Comparison of ENCODE assay signal across 17 cellular contexts in the genomic region with DNA sequence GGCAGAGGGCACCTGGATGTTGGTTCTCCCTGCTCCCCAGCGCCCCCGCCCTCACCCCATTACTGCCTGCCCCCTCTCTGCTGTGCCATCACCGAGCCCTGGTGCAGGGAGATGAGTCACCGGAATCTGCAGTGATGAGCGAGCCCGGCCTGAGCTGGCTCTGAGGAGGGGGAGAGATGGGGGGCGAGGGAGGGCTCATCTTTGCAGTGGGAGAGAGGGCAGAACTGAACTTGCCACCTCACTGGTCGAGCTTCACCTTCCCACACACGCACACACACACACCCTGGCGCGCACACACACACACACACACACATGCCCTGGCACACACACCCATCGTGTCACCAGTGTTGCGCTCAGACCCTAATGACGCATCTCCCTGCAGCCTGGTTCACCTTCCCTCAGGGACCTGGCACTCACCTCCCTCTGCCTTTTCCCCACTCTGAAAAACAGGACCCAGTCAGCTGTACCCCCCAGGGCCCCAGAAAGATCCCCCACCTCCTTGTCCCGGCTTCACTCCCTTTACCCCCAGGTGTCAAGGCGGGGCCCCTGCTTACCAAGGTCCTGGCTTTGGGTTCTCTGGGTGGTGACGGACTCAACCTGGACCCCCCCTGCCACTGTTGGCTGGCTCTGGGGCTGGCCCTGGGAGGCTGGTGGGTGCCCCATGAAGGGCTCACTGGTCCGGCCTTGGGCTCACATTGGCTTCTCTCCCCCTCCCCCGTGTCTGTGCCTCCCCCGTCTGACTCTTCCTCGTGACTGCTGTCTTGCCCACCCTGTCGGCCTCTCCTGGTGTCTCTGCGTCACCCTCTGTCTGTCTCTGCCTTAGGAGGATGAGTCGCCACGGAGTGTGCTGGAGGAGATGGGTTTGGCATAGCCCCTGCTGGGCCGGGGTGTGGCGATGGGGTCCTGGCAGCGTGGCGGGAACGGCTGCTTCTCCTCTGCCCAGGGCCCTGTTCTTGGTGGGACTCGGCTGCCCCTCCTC. TPM values are rescaled to one million over a fixed set of nuclear protein-coding genes. Genes with fewer than 3 reads are reported as not detected.
A peak's percentile ranks its signal among the peaks of the same experiment; 100 is the strongest.
DNase-seq lines count a peak whose midpoint lies in the region; ATAC-seq, FAIRE-seq and TF ChIP-seq lines count a peak whose summit lies in the region.
"Had no signal": no experiment of that assay in that cellular context is flagged by ENCODE, and none has a peak within 500 bp of the region (broad histone marks: within the 10 kb centered on the region; RNA-seq: fewer than 3 reads in every experiment).

No MANE protein-coding gene starts in this region.

- DNase-seq in Daoy (ENCODE audit: low read depth) (peak; percentile 86), astrocyte (ENCODE audit: low read depth) (no peak), kidney tubule cell (ENCODE audit: low spot score) (peak; percentile 74), sigmoid colon (no peak)
- DNase-seq: activated CD8-positive, alpha-beta memory T cell treated with anti-CD3 and anti-CD28 coated beads, Interleukin-2, amount 50 U/mL, for 4 hours; activated naive CD4-positive, alpha-beta T cell treated with Interleukin-2 at 50 U/mL for 16 hours; C1 segment of cervical spinal cord; DMS79; left cardiac atrium; psoas muscle had no signal

- TF ChIP-seq EP300 in sigmoid colon (IDR thresholded peaks at IDR 0.05) (no peak), gastroesophageal sphincter (IDR thresholded peaks at IDR 0.05) (no peak)

- H3K9ac ChIP-seq in HUES6 (ENCODE audit: low read length) (peak overlapping the region; percentile 6), astrocyte (ENCODE audit: low read length) (no peak overlapping the region)

- H3K4me1 Mint-ChIP-seq in astrocyte (ENCODE audit: low read depth, unreplicated experiment) = peaks cover 28% of the 10 kb centered on the region
- peaks cover 7% of the 10 kb centered on the region for H3K4me1 Mint-ChIP-seq in activated T-helper 17 cell treated with anti-CD3 and anti-CD28 coated beads, Interleukin-2, amount 50 U/mL, for 72 hours

- peaks cover 64% of the 10 kb centered on the region for H4K20me1 ChIP-seq in astrocyte (ENCODE audit: insufficient read depth, low read length)

- intact Hi-C loops in sigmoid colon (cut with DNase I) = loop anchor here (10.0 kb wide), 1 partner anchor 265 kb away; a partner anchor contains a TSS

- FAIRE-seq in astrocyte (lab: Jason Lieb, UNC) = no peak

- H3K9me3 ChIP-seq in HUES6 (ENCODE audit: control insufficient read depth, insufficient read depth, low read depth, low read length) (no peaks in the 10 kb centered on the region), astrocyte (ENCODE audit: insufficient read depth, low read depth, low read length) (no peaks in the 10 kb centered on the region), sigmoid colon (no peaks in the 10 kb centered on the region), gastroesophageal sphincter (no peaks in the 10 kb centered on the region)
- H3K9me3 ChIP-seq: psoas muscle, suprapubic skin had no signal

- H3K36me3 ChIP-seq in HUES6 (ENCODE audit: control insufficient read depth, insufficient read depth, low read length) = peaks cover 19% of the 10 kb centered on the region
- peaks cover 11% of the 10 kb centered on the region for H3K36me3 ChIP-seq in astrocyte (ENCODE audit: insufficient read depth, low read length)
- H3K36me3 ChIP-seq in sigmoid colon = peaks cover 5 to 48% (median 17%) of the 10 kb centered on the region in 4 donors
- H3K36me3 ChIP-seq in gastroesophageal sphincter = peaks cover 0 to 54% of the 10 kb centered on the region in 2 donors

- WGBS in sigmoid colon, 2 donors = 81 to 83% methylated on average over 31 of the region's 31 CpGs
- WGBS in gastroesophageal sphincter (ENCODE audit: low coverage in 1 of 2), 2 donors = 71 to 73% methylated on average over 12 to 14 of the region's 31 CpGs

- TF ChIP-seq POLR2A in sigmoid colon (IDR thresholded peaks at IDR 0.05) (no peak), gastroesophageal sphincter (IDR thresholded peaks at IDR 0.05) (no peak)

- H3K36me3 Mint-ChIP-seq in astrocyte (ENCODE audit: low read depth, unreplicated experiment) = peaks cover 8% of the 10 kb centered on the region
- peaks cover 64% of the 10 kb centered on the region for H3K36me3 Mint-ChIP-seq in activated T-helper 17 cell treated with anti-CD3 and anti-CD28 coated beads, Interleukin-2, amount 50 U/mL, for 72 hours (ENCODE audit: low read depth)

- H3K27me3 Mint-ChIP-seq in astrocyte (ENCODE audit: low read depth, unreplicated experiment) = no peaks in the 10 kb centered on the region
- peaks cover 5% of the 10 kb centered on the region for H3K27me3 Mint-ChIP-seq in activated T-helper 17 cell treated with anti-CD3 and anti-CD28 coated beads, Interleukin-2, amount 50 U/mL, for 72 hours

- no peak for ATAC-seq in gastroesophageal sphincter
- no peak for ATAC-seq in activated T-helper 17 cell treated with anti-CD3 and anti-CD28 coated beads, Interleukin-2, amount 50 U/mL, for 72 hours (replicated peaks)
- ATAC-seq in HG02884 (IDR thresholded peaks at IDR 0.05; ENCODE audit: unreplicated experiment) = no peak
- ATAC-seq: left cardiac atrium, psoas muscle had no signal

- H3K79me2 ChIP-seq in astrocyte (ENCODE audit: insufficient read depth, low read length) = peaks cover 19% of the 10 kb centered on the region

- no peak overlapping the region for H3K4me2 ChIP-seq in astrocyte (ENCODE audit: low read length)

- peak overlapping the region; percentile 34 for H3K27ac Mint-ChIP-seq in astrocyte (ENCODE audit: unreplicated experiment)
- no peak overlapping the region for H3K27ac Mint-ChIP-seq in activated T-helper 17 cell treated with anti-CD3 and anti-CD28 coated beads, Interleukin-2, amount 50 U/mL, for 72 hours

- no peak overlapping the region for H2AFZ ChIP-seq in astrocyte (ENCODE audit: low read depth, low read length)

- H3K4me3 ChIP-seq in HUES6 (ENCODE audit: low read depth, low read length) = no peak overlapping the region
- no peak overlapping the region for H3K4me3 ChIP-seq in astrocyte (ENCODE audit: insufficient read depth, low read depth, low read length)
- H3K4me3 ChIP-seq in sigmoid colon = no peak overlapping the region
- H3K4me3 ChIP-seq in gastroesophageal sphincter = no peak overlapping the region
- H3K4me3 ChIP-seq: psoas muscle, suprapubic skin had no signal

- H3K27me3 ChIP-seq in HUES6 (ENCODE audit: control insufficient read depth, insufficient read depth, low read length) (peaks cover 18% of the 10 kb centered on the region), astrocyte (ENCODE audit: insufficient read depth, low read length) (peaks cover 6% of the 10 kb centered on the region), sigmoid colon (peaks cover 28 to 49% (median 39%) of the 10 kb centered on the region in 3 donors), gastroesophageal sphincter (peaks cover 65% of the 10 kb centered on the region)

- H3K27ac ChIP-seq in HUES6 (ENCODE audit: low read depth, low read length) = no peak overlapping the region
- H3K27ac ChIP-seq in astrocyte (ENCODE audit: low read depth, low read length) = no peak overlapping the region
- no peak overlapping the region for H3K27ac ChIP-seq in sigmoid colon
- no peak overlapping the region for H3K27ac ChIP-seq in gastroesophageal sphincter
- H3K27ac ChIP-seq: psoas muscle, suprapubic skin had no signal

- H3K4me1 ChIP-seq in HUES6 (ENCODE audit: control insufficient read depth, insufficient read depth, low read length) = peaks cover 62% of the 10 kb centered on the region
- peaks cover 36% of the 10 kb centered on the region for H3K4me1 ChIP-seq in astrocyte (ENCODE audit: insufficient read depth, low read length)
- peaks cover 0 to 35% (median 33%) of the 10 kb centered on the region in 4 donors for H3K4me1 ChIP-seq in sigmoid colon
- H3K4me1 ChIP-seq in gastroesophageal sphincter = peaks cover 2 to 38% (median 28%) of the 10 kb centered on the region in 3 donors

- no peak for TF ChIP-seq CTCF in astrocyte (IDR thresholded peaks at IDR 0.05; ENCODE audit: insufficient read depth, low read depth, low read length)
- TF ChIP-seq CTCF in sigmoid colon (IDR thresholded peaks at IDR 0.05) = no peak
- TF ChIP-seq CTCF in gastroesophageal sphincter (IDR thresholded peaks at IDR 0.05) = no peak

- no peak overlapping the region for H3K4me3 Mint-ChIP-seq in astrocyte (ENCODE audit: unreplicated experiment)
- no peak overlapping the region for H3K4me3 Mint-ChIP-seq in activated T-helper 17 cell treated with anti-CD3 and anti-CD28 coated beads, Interleukin-2, amount 50 U/mL, for 72 hours
- H3K4me3 Mint-ChIP-seq: central memory CD8-positive, alpha-beta T cell had no signal

- H3K9me3 Mint-ChIP-seq in astrocyte (ENCODE audit: unreplicated experiment) = no peaks in the 10 kb centered on the region
- H3K9me3 Mint-ChIP-seq in activated T-helper 17 cell treated with anti-CD3 and anti-CD28 coated beads, Interleukin-2, amount 50 U/mL, for 72 hours = no peaks in the 10 kb centered on the region
- H3K9me3 Mint-ChIP-seq: central memory CD8-positive, alpha-beta T cell had no signal

RNA-seq across cellular contexts. Expression of a gene that starts 5.4 kb away (rescaled TPM):
- 6.5 and 10.3 TPM in 2 replicates for total RNA-seq in Daoy (2014; rRNA removed; shearing (Covaris generic))
- total RNA-seq in astrocyte = 40.5 and 51.8 TPM in 2 replicates
- total RNA-seq in sigmoid colon = under 1 TPM in 2 of 4 donors, not detected in 2; 0.55 to 0.68 TPM
- polyA plus RNA-seq in sigmoid colon = under 1 TPM in 1 of 3 donors, not detected in 2; 0.54 TPM
- under 1 TPM in 2 of 4 donors, not detected in 2; 0.25 to 0.27 TPM for total RNA-seq in gastroesophageal sphincter
- total RNA-seq in activated T-helper 17 cell treated with anti-CD3 and anti-CD28 coated beads, Interleukin-2, amount 50 U/mL, for 72 hours = under 1 TPM; 0.13 to 0.48 TPM
- total RNA-seq: glomerular endothelial cell, left cardiac atrium had no signal

RNA-seq across cellular contexts. Expression of a gene that starts 5.7 kb away (rescaled TPM):
- 320 and 364 TPM in 2 replicates for total RNA-seq in Daoy (2014; rRNA removed; shearing (Covaris generic))
- 172 and 181 TPM in 2 replicates for total RNA-seq in astrocyte
- total RNA-seq in sigmoid colon = 10 to 100 TPM; 15.8 to 31.4 (median 26.9) TPM
- 100 to 1,000 TPM; 100 to 135 (median 132) TPM for polyA plus RNA-seq in sigmoid colon
- total RNA-seq in gastroesophageal sphincter = 10 to 100 TPM; 21.9 to 69.5 (median 34.3) TPM
- total RNA-seq in activated T-helper 17 cell treated with anti-CD3 and anti-CD28 coated beads, Interleukin-2, amount 50 U/mL, for 72 hours = 10 to 100 TPM; 27.4 to 59.8 TPM

RNA-seq across cellular contexts. Expression of a gene that starts 20.1 kb away (rescaled TPM):
- total RNA-seq in Daoy (2014; rRNA removed; shearing (Covaris generic)) = not detected in 2 replicates
- total RNA-seq in astrocyte (0.16 TPM in 1 of 2 replicates, not detected in the other), sigmoid colon (not detected), gastroesophageal sphincter (not detected)
- under 1 TPM in 1 of 3 donors, not detected in 2; 0.23 TPM for polyA plus RNA-seq in sigmoid colon
- total RNA-seq in activated T-helper 17 cell treated with anti-CD3 and anti-CD28 coated beads, Interleukin-2, amount 50 U/mL, for 72 hours = not detected
- total RNA-seq: glomerular endothelial cell, left cardiac atrium, psoas muscle, suprapubic skin had no signal

RNA-seq across cellular contexts. Expression of a gene that starts 33.1 kb away (rescaled TPM):
- total RNA-seq in Daoy (2014; rRNA removed; shearing (Covaris generic)) = 674 and 845 TPM in 2 replicates
- total RNA-seq in astrocyte = 1,303 and 1,496 TPM in 2 replicates
- total RNA-seq in sigmoid colon = 10 to 100 TPM in 2 of 4 donors, 1 to 10 TPM in 2; 1.5 to 21.3 (median 11.7) TPM
- 10 to 100 TPM in 1 of 3 donors, 1 to 10 TPM in 1, under 1 TPM in 1; 0.46 to 10.0 (median 1.8) TPM for polyA plus RNA-seq in sigmoid colon
- total RNA-seq in gastroesophageal sphincter = 10 to 100 TPM in 3 of 4 donors, 1 to 10 TPM in 1; 5.4 to 75.3 (median 19.6) TPM
- total RNA-seq in activated T-helper 17 cell treated with anti-CD3 and anti-CD28 coated beads, Interleukin-2, amount 50 U/mL, for 72 hours = 1 to 10 TPM in 1 of 2 donors, under 1 TPM in 1; 0.30 to 4.5 TPM

RNA-seq across cellular contexts. Expression of a gene that starts 40.9 kb away (rescaled TPM):
- not detected in 2 replicates for total RNA-seq in Daoy (2014; rRNA removed; shearing (Covaris generic))
- total RNA-seq in astrocyte = not detected in 2 replicates
- total RNA-seq in sigmoid colon = not detected
- polyA plus RNA-seq in sigmoid colon = 10 to 100 TPM in 1 of 3 donors, 1 to 10 TPM in 2; 3.6 to 27.2 (median 3.7) TPM
- not detected for total RNA-seq in gastroesophageal sphincter
- total RNA-seq in activated T-helper 17 cell treated with anti-CD3 and anti-CD28 coated beads, Interleukin-2, amount 50 U/mL, for 72 hours = not detected
- total RNA-seq: glomerular endothelial cell, left cardiac atrium, psoas muscle, suprapubic skin had no signal
- polyA plus RNA-seq: psoas muscle had no signal

Comparison
In these comparisons a context has a peak if more than half of its experiments do, and no peak if none do; other contexts are left out.
1. DNase-seq: peak in Daoy (single experiment) and kidney tubule cell (single experiment); none in astrocyte (single experiment) and sigmoid colon (single experiment).